In the genomic region with DNA sequence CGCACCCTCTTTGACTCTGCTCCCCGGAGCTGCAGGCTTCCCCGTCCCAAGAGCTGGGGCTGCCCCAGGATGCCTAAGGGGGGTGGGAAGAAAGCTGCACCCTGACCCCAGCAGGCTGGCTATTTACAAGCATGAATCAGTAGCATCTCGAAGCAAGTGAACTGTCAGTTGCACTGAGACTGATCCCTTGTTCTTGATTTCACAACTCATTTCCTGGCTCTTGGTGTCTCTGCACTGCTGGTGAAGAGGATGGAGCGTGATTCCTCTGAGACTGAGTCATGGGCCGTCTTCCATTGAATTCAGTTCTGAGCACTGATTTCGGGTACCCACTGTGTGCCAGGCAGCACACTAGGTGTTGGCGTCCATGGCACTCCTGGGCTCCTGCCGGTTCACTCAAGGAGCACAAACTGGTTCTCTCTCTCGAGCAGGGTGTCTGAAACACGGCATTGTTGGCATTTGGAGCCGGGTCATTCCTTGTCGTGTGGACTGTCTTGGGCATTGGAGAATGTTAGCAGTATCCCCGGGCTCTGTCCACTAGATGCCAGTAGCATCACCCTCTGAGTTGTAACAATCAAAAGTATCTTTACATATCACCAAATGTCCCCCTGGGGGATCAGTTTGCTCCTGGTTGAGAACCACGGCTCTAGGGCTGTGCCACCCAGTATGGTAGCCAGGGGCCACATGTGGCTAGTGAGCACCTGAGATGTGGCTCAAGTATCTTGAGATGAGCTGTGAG, we compare ENCODE assay signal across 8 cellular contexts.
DNase-seq lines count a peak whose midpoint lies in the region; ATAC-seq and TF ChIP-seq lines count a peak whose summit lies in the region.

No MANE protein-coding gene starts in this region.

- H3K4me1 Mint-ChIP-seq in Caco-2 (ENCODE audit: low read depth, unreplicated experiment), result peaks cover 4% of the 10 kb centered on the region

- H3K27ac Mint-ChIP-seq in Caco-2 (ENCODE audit: unreplicated experiment), result no peak overlapping the region

- DNase-seq in AG04449 (ENCODE audit: low read depth, low spot score) (peak; percentile 45), HPDE6-E6E7 (ENCODE audit: extremely low spot score) (peak; percentile 67), amniotic epithelial cell (ENCODE audit: low read depth) (peak; percentile 89), kidney tubule cell (ENCODE audit: low spot score) (peak; percentile 63), Caco-2 (no peak), DMS79 treated with DMSO at 0.1 percent for 48 hours (lab: John Stamatoyannopoulos, UW) (no peak)
- no peak for DNase-seq in stimulated activated CD4-positive, alpha-beta T cell treated with anti-CD3 and anti-CD28 coated beads, Interleukin-2, amount 100 ng/mL, for 48 hours

- no peak overlapping the region for H3K4me3 Mint-ChIP-seq in Caco-2 (ENCODE audit: unreplicated experiment)

- no peaks in the 10 kb centered on the region; the same call in 1 of the 2 replicates for H3K9me3 ChIP-seq in Caco-2

- H3K4me1 ChIP-seq in Caco-2, result no peaks in the 10 kb centered on the region

- H3K36me3 ChIP-seq in Caco-2 (ENCODE audit: control insufficient read depth, insufficient read depth, low read length), result no peaks in the 10 kb centered on the region; the same call in 1 of the 2 replicates

- H3K27me3 ChIP-seq in Caco-2 (replicated peaks; ENCODE audit: control insufficient read depth, insufficient read depth, low read length), result no peaks in the 10 kb centered on the region

- intact Hi-C loops in Caco-2 (cut with micrococcal nuclease; ENCODE audit: unreplicated experiment), result no loop called here

- H3K36me3 Mint-ChIP-seq in Caco-2 (ENCODE audit: insufficient read depth, unreplicated experiment), result peaks cover 13% of the 10 kb centered on the region

- BruUV-seq in Caco-2 (replicated peaks; lab: Mats Ljungman, UMichigan), result no TSS peak

- CTCF ChIA-PET in AG04449 (lab: Yijun Ruan, JAX) (interaction anchor here (1.4 kb wide), 1 partner anchor 183 kb away, joined by 3 read pairs; no protein-coding TSS in a partner anchor), Caco-2 (lab: Charles Lee) (interaction anchor here (1.0 kb wide), 1 partner anchor 11 kb away, joined by 3 read pairs; no protein-coding TSS in a partner anchor)

- no peaks in the 10 kb centered on the region for H3K27me3 Mint-ChIP-seq in Caco-2 (ENCODE audit: insufficient read depth, unreplicated experiment)

- POLR2A ChIA-PET in AG04449 (lab: Yijun Ruan, JAX), result no interaction called here
- POLR2A ChIA-PET in Caco-2 (lab: Charles Lee), result no interaction called here

- H3K4me3 ChIP-seq in AG04449 (ENCODE audit: low read depth, low read length) (no peak overlapping the region), Caco-2 (ENCODE audit: low read depth, low read length) (no peak overlapping the region)

- peak; percentile 5 for TF ChIP-seq CTCF in AG04449 (IDR thresholded peaks at IDR 0.05; ENCODE audit: insufficient read depth, low read length, missing control alignments)
- no peak for TF ChIP-seq CTCF in Caco-2 (IDR thresholded peaks at IDR 0.05; ENCODE audit: insufficient read depth in 1 of 2, low read depth in 1 of 2, low read length in 1 of 2, severe bottlenecking in 1 of 2, unreplicated experiment in 1 of 2)

- no peak for ATAC-seq in GM18511 (IDR thresholded peaks at IDR 0.05; ENCODE audit: unreplicated experiment)

- peaks cover 6% of the 10 kb centered on the region for H3K9me3 Mint-ChIP-seq in Caco-2 (ENCODE audit: unreplicated experiment)

Comparison
In these comparisons a context has a peak if more than half of its experiments do, and no peak if none do; other contexts are left out.
1. DNase-seq: peak in AG04449 (single experiment), HPDE6-E6E7 (single experiment), amniotic epithelial cell (single experiment) and kidney tubule cell (single experiment); none in Caco-2 (0 of 2), DMS79 treated with DMSO at 0.1 percent for 48 hours (single experiment) and stimulated activated CD4-positive, alpha-beta T cell treated with anti-CD3 and anti-CD28 coated beads, Interleukin-2, amount 100 ng/mL, for 48 hours (0 of 2).